ENCODE assay signal across 8 cellular contexts in genomic region chr14:100065161-100065871, GRCh38. TPM values are rescaled to one million over a fixed set of nuclear protein-coding genes. Genes with fewer than 3 reads are reported as not detected.
DNase-seq lines count a peak whose midpoint lies in the region; ATAC-seq and TF ChIP-seq lines count a peak whose summit lies in the region.

TSS of gene EVL (plus strand) at chr14:100065422. CDS start at chr14:100065501, 79 bp downstream.

- no peak for TF ChIP-seq POLR2A in lower leg skin (IDR thresholded peaks at IDR 0.05)

- no peak for TF ChIP-seq CTCF in lower leg skin (IDR thresholded peaks at IDR 0.05)

- intact Hi-C loops in lower leg skin (cut with DNase I; ENCODE audit: low total_unique reads), result no loop called here

- H3K36me3 Mint-ChIP-seq in activated naive CD8-positive, alpha-beta T cell treated with anti-CD3 and anti-CD28 coated beads, Interleukin-2, amount 10 ng/mL, durations not matched to agents 7 days and 5 days, result peaks cover 41% of the 10 kb centered on the region

- peak within 1 kb of the TSS; percentile 97 for H3K27ac Mint-ChIP-seq in activated naive CD8-positive, alpha-beta T cell treated with anti-CD3 and anti-CD28 coated beads, Interleukin-2, amount 10 ng/mL, durations not matched to agents 7 days and 5 days

- POLR2A ChIA-PET in activated naive CD8-positive, alpha-beta T cell treated with anti-CD3 and anti-CD28 coated beads, Interleukin-2, amount 10 ng/mL, durations not matched to agents 7 days and 5 days (lab: Charles Lee), result interaction anchor here (0.8 to 11.7 kb wide), 11 partner anchors 8 to 461 kb away, joined by 3 to 297 read pairs (median 5); partner anchors contain the start of gene CCDC85C

- DNase-seq in SK-MEL-5 (ENCODE audit: low read depth, low spot score) (no peak), lower leg skin (ENCODE audit: low spot score in 2 of 2) (no peak), NCI-H1105 (lab: John Stamatoyannopoulos, UW) (no peak), kidney tubule cell (ENCODE audit: low spot score) (no peak)
- peak; percentile 77 for DNase-seq in activated naive CD8-positive, alpha-beta T cell treated with anti-CD3 and anti-CD28 coated beads, Interleukin-2, amount 10 ng/mL, durations not matched to agents 7 days and 5 days
- peak; percentile 79 to 81 for DNase-seq in stimulated activated CD8-positive, alpha-beta memory T cell treated with anti-CD3 and anti-CD28 coated beads, Interleukin-15, amount 100 ng/mL, for 48 hours (ENCODE audit: low read depth in 2 of 2)

- WGBS in lower leg skin, 2 donors, result 77 to 82% methylated on average over 6 of the region's 6 CpGs

- in situ Hi-C loops in SK-MEL-5 (cut with HindIII; ENCODE audit: low pct_unique_long_range_greater_than_20kb, low sequenced_read_pairs), result no loop called here

- no peak within 1 kb of the TSS for H3K4me3 ChIP-seq in lower leg skin (ENCODE audit: low read depth, poor library complexity, severe bottlenecking)

- ATAC-seq in GM18868 (IDR thresholded peaks at IDR 0.05; ENCODE audit: unreplicated experiment), result peak; percentile 52
- ATAC-seq in HG02981 (IDR thresholded peaks at IDR 0.05; ENCODE audit: unreplicated experiment), result peak; percentile 38
- ATAC-seq in activated naive CD8-positive, alpha-beta T cell treated with anti-CD3 and anti-CD28 coated beads, Interleukin-2, amount 10 ng/mL, durations not matched to agents 7 days and 5 days (ENCODE audit: low read depth), result peak; percentile 47

- H3K9me3 Mint-ChIP-seq in activated naive CD8-positive, alpha-beta T cell treated with anti-CD3 and anti-CD28 coated beads, Interleukin-2, amount 10 ng/mL, durations not matched to agents 7 days and 5 days, result no peaks in the 10 kb centered on the region

- peaks cover 51% of the 10 kb centered on the region for H3K4me1 Mint-ChIP-seq in activated naive CD8-positive, alpha-beta T cell treated with anti-CD3 and anti-CD28 coated beads, Interleukin-2, amount 10 ng/mL, durations not matched to agents 7 days and 5 days

- peak within 1 kb of the TSS; percentile 96 for H3K4me3 Mint-ChIP-seq in activated naive CD8-positive, alpha-beta T cell treated with anti-CD3 and anti-CD28 coated beads, Interleukin-2, amount 10 ng/mL, durations not matched to agents 7 days and 5 days

- H3K27me3 Mint-ChIP-seq in activated naive CD8-positive, alpha-beta T cell treated with anti-CD3 and anti-CD28 coated beads, Interleukin-2, amount 10 ng/mL, durations not matched to agents 7 days and 5 days, result no peaks in the 10 kb centered on the region

RNA-seq across cellular contexts. Expression of gene EVL, which starts in this region (rescaled TPM):
- 22.1 and 26.6 TPM in 2 replicates for total RNA-seq in SK-MEL-5 (2014; rRNA removed; shearing (Covaris generic))
- polyA plus RNA-seq in SK-MEL-5 (2015; cell fraction: cytosol; rRNA removed), result 23.6 and 30.9 TPM in 2 replicates
- polyA plus RNA-seq in SK-MEL-5 (2015; cell fraction: nucleus; rRNA removed), result 141 and 149 TPM in 2 replicates
- 1,000 to 10,000 TPM; 1,124 to 1,144 TPM for total RNA-seq in activated naive CD8-positive, alpha-beta T cell treated with anti-CD3 and anti-CD28 coated beads, Interleukin-2, amount 10 ng/mL, durations not matched to agents 7 days and 5 days
- total RNA-seq in lower leg skin, result 10 to 100 TPM; 26.4 to 51.4 (median 40.9) TPM

Comparison
In these comparisons a context has a peak if more than half of its experiments do, and no peak if none do; other contexts are left out.
1. RNA of gene EVL (total RNA-seq): 1,124 to 1,144 TPM in activated naive CD8-positive, alpha-beta T cell treated with anti-CD3 and anti-CD28 coated beads, Interleukin-2, amount 10 ng/mL, durations not matched to agents 7 days and 5 days; 26.4 to 51.4 TPM in lower leg skin and 22.1 to 26.6 TPM in SK-MEL-5; every median in the first group is over 10 times any median in the second.
2. DNase-seq: peak in activated naive CD8-positive, alpha-beta T cell treated with anti-CD3 and anti-CD28 coated beads, Interleukin-2, amount 10 ng/mL, durations not matched to agents 7 days and 5 days (single experiment) and stimulated activated CD8-positive, alpha-beta memory T cell treated with anti-CD3 and anti-CD28 coated beads, Interleukin-15, amount 100 ng/mL, for 48 hours (2 of 2); none in SK-MEL-5 (single experiment), lower leg skin (0 of 2), NCI-H1105 (single experiment) and kidney tubule cell (single experiment).
3. Peak in every context shown above with its lines, with median percentiles within 50 percentile points of each other: ATAC-seq.